Comparison of ENCODE assay signal across 21 cellular contexts in the genomic region with DNA sequence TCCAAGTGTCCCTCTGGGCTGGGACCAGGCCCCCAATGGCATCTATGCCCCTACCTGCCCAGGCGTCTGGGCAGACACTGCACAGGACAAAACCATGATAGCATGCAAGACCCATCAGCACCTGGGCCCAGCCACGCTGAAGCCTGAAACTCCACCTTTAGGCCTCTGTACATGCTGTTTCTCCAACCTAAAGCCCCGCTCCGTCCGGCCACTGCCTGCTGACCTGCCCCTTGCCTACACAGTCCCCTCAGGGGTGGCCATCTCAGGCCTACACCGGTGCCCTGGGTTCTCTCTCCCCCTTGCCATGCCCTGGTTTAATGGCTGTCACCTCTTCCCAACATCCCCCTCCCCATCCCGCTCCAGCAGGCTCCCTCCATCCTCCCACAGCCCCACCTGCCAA. TPM values are rescaled to one million over a fixed set of nuclear protein-coding genes. Genes with fewer than 3 reads are reported as not detected.
DNase-seq lines count a peak whose midpoint lies in the region; ATAC-seq, FAIRE-seq and TF ChIP-seq lines count a peak whose summit lies in the region.
"Had no signal": no experiment of that assay in that cellular context is flagged by ENCODE, and none has a peak within 500 bp of the region (broad histone marks: within the 10 kb centered on the region; RNA-seq: fewer than 3 reads in every experiment).

No MANE protein-coding gene starts in this region.

- no peak overlapping the region for H3K27ac Mint-ChIP-seq in activated CD8-positive, alpha-beta memory T cell treated with anti-CD3 and anti-CD28 coated beads, Interleukin-2, amount 10 ng/mL, durations not matched to agents 7 days and 5 days
- H3K27ac Mint-ChIP-seq in neural progenitor cell (no peak overlapping the region), type B pancreatic cell (no peak overlapping the region)
- H3K27ac Mint-ChIP-seq: CD4-positive, alpha-beta memory T cell; GM23338; H9; HFFc6 had no signal

- no peaks in the 10 kb centered on the region for H3F3A ChIP-seq in neural progenitor cell (ENCODE audit: low read depth)

- no peak overlapping the region for H3K4me3 Mint-ChIP-seq in activated CD8-positive, alpha-beta memory T cell treated with anti-CD3 and anti-CD28 coated beads, Interleukin-2, amount 10 ng/mL, durations not matched to agents 7 days and 5 days
- H3K4me3 Mint-ChIP-seq in neural progenitor cell (peak overlapping the region; percentile 42), type B pancreatic cell (no peak overlapping the region)
- H3K4me3 Mint-ChIP-seq: CD4-positive, alpha-beta memory T cell; GM23338; H9; HFFc6 had no signal

- no peaks in the 10 kb centered on the region for H3K36me3 Mint-ChIP-seq in activated CD8-positive, alpha-beta memory T cell treated with anti-CD3 and anti-CD28 coated beads, Interleukin-2, amount 10 ng/mL, durations not matched to agents 7 days and 5 days
- H3K36me3 Mint-ChIP-seq in neural progenitor cell (no peaks in the 10 kb centered on the region), type B pancreatic cell (no peaks in the 10 kb centered on the region)
- H3K36me3 Mint-ChIP-seq: CD4-positive, alpha-beta memory T cell had no signal

- no peak overlapping the region for H2AFZ ChIP-seq in neural progenitor cell (replicated peaks)
- H2AFZ ChIP-seq: GM23338 had no signal

- H3K27me3 ChIP-seq in neural progenitor cell = no peaks in the 10 kb centered on the region

- H3K4me1 ChIP-seq in neural progenitor cell = peaks cover 9% of the 10 kb centered on the region

- H3K4me2 ChIP-seq in neural progenitor cell = no peak overlapping the region
- H3K4me2 ChIP-seq: GM23338 had no signal

- H3K9ac ChIP-seq in neural progenitor cell = no peak overlapping the region

- H3K27ac ChIP-seq in neural progenitor cell = no peak overlapping the region

- no peaks in the 10 kb centered on the region for H3K79me2 ChIP-seq in neural progenitor cell (ENCODE audit: low read depth)

- H3K4me1 Mint-ChIP-seq in activated CD8-positive, alpha-beta memory T cell treated with anti-CD3 and anti-CD28 coated beads, Interleukin-2, amount 10 ng/mL, durations not matched to agents 7 days and 5 days = peaks cover 7% of the 10 kb centered on the region
- peaks cover 14% of the 10 kb centered on the region for H3K4me1 Mint-ChIP-seq in neural progenitor cell
- peaks cover 11% of the 10 kb centered on the region for H3K4me1 Mint-ChIP-seq in type B pancreatic cell (ENCODE audit: unreplicated experiment)

- FAIRE-seq in D721Med (lab: Jason Lieb, UNC) = no peak
- FAIRE-seq: G401.6, GM12892 had no signal

- H4K20me1 ChIP-seq in neural progenitor cell (ENCODE audit: low read depth) = no peaks in the 10 kb centered on the region

- CTCF ChIA-PET in activated CD8-positive, alpha-beta memory T cell treated with anti-CD3 and anti-CD28 coated beads, Interleukin-2, amount 10 ng/mL, durations not matched to agents 7 days and 5 days (lab: Charles Lee) = no interaction called here

- TF ChIP-seq CTCF in neural progenitor cell (IDR thresholded peaks at IDR 0.05) (no peak), type B pancreatic cell (conservative IDR thresholded peaks at IDR 0.05) (no peak), D721Med (IDR thresholded peaks at IDR 0.05; ENCODE audit: insufficient read depth, missing control alignments) (no peak)

- no peak for ATAC-seq in activated CD8-positive, alpha-beta memory T cell treated with anti-CD3 and anti-CD28 coated beads, Interleukin-2, amount 10 ng/mL, durations not matched to agents 7 days and 5 days
- no peak for ATAC-seq in GM18909 (IDR thresholded peaks at IDR 0.05; ENCODE audit: poor library complexity, unreplicated experiment)
- ATAC-seq: GM23338 had no signal

- H3K4me3 ChIP-seq in neural progenitor cell = no peak overlapping the region
- H3K4me3 ChIP-seq: GM23338 had no signal

- H3K27me3 Mint-ChIP-seq in activated CD8-positive, alpha-beta memory T cell treated with anti-CD3 and anti-CD28 coated beads, Interleukin-2, amount 10 ng/mL, durations not matched to agents 7 days and 5 days = peaks cover 53% of the 10 kb centered on the region
- peaks cover 14% of the 10 kb centered on the region for H3K27me3 Mint-ChIP-seq in neural progenitor cell (ENCODE audit: insufficient read depth, low read depth)
- peaks cover 42% of the 10 kb centered on the region for H3K27me3 Mint-ChIP-seq in type B pancreatic cell

- no peaks in the 10 kb centered on the region for H3K36me3 ChIP-seq in neural progenitor cell

- H3K9me3 Mint-ChIP-seq in activated CD8-positive, alpha-beta memory T cell treated with anti-CD3 and anti-CD28 coated beads, Interleukin-2, amount 10 ng/mL, durations not matched to agents 7 days and 5 days (ENCODE audit: low read depth) = no peaks in the 10 kb centered on the region
- H3K9me3 Mint-ChIP-seq in neural progenitor cell = no peaks in the 10 kb centered on the region
- H3K9me3 Mint-ChIP-seq in type B pancreatic cell = no peaks in the 10 kb centered on the region
- H3K9me3 Mint-ChIP-seq: H9, HFFc6 had no signal

- peak; percentile 30 for DNase-seq in activated CD8-positive, alpha-beta memory T cell treated with anti-CD3 and anti-CD28 coated beads for 24 hours
- DNase-seq in activated CD8-positive, alpha-beta memory T cell treated with anti-CD3 and anti-CD28 coated beads, Interleukin-2, amount 50 U/mL, for 4 hours = no peak
- DNase-seq in activated CD8-positive, alpha-beta memory T cell treated with anti-CD3 and anti-CD28 coated beads, Interleukin-2, amount 10 ng/mL, durations not matched to agents 7 days and 5 days = peak; percentile 15
- no peak for DNase-seq in neural progenitor cell (ENCODE audit: low spot score)
- DNase-seq in type B pancreatic cell (ENCODE audit: extremely low spot score, unreplicated experiment) = peak; percentile 36
- no peak for DNase-seq in A172 (ENCODE audit: low spot score)
- DNase-seq in D721Med (ENCODE audit: insufficient read length, low spot score) = no peak
- DNase-seq: 8988T; C1 segment of cervical spinal cord; Calu3; CD4-positive, alpha-beta memory T cell; COR-L47; DMS153; DND-41; H9; HFFc6 had no signal

- H3K9me3 ChIP-seq in neural progenitor cell (ENCODE audit: low read depth) = no peaks in the 10 kb centered on the region

RNA-seq across cellular contexts. Expression of gene GJA3, which starts 15.3 kb away (rescaled TPM):
- under 1 TPM; 0.75 to 0.76 TPM for total RNA-seq in activated CD8-positive, alpha-beta memory T cell treated with anti-CD3 and anti-CD28 coated beads, Interleukin-2, amount 10 ng/mL, durations not matched to agents 7 days and 5 days
- total RNA-seq in neural progenitor cell (ENCODE audit: low replicate concordance) (0.17 and 0.53 TPM in 2 replicates), type B pancreatic cell (ENCODE audit: low replicate concordance) (0.31 and 0.60 TPM in 2 replicates)
- total RNA-seq in A172 (2014; rRNA removed; shearing (Covaris generic)) = 0.52 and 1.6 TPM in 2 replicates

RNA-seq across cellular contexts. Expression of gene GJB2, which starts 47.2 kb away (rescaled TPM):
- 1 to 10 TPM; 4.0 to 8.7 TPM for total RNA-seq in activated CD8-positive, alpha-beta memory T cell treated with anti-CD3 and anti-CD28 coated beads, Interleukin-2, amount 10 ng/mL, durations not matched to agents 7 days and 5 days
- total RNA-seq in neural progenitor cell (ENCODE audit: low replicate concordance) = not detected in 2 replicates
- 14.3 and 17.0 TPM in 2 replicates for total RNA-seq in type B pancreatic cell (ENCODE audit: low replicate concordance)
- 0.45 and 0.65 TPM in 2 replicates for total RNA-seq in A172 (2014; rRNA removed; shearing (Covaris generic))
- total RNA-seq: A673; CD4-positive, alpha-beta memory T cell; GM23338; HFFc6 had no signal

Comparison
In these comparisons a context has a peak if more than half of its experiments do, and no peak if none do; other contexts are left out.
1. DNase-seq: peak in activated CD8-positive, alpha-beta memory T cell treated with anti-CD3 and anti-CD28 coated beads for 24 hours (single experiment), activated CD8-positive, alpha-beta memory T cell treated with anti-CD3 and anti-CD28 coated beads, Interleukin-2, amount 10 ng/mL, durations not matched to agents 7 days and 5 days (single experiment) and type B pancreatic cell (single experiment); none in activated CD8-positive, alpha-beta memory T cell treated with anti-CD3 and anti-CD28 coated beads, Interleukin-2, amount 50 U/mL, for 4 hours (single experiment), neural progenitor cell (single experiment), A172 (single experiment) and D721Med (single experiment).